15 cellular contexts compared by ENCODE assay signal in the genomic region with DNA sequence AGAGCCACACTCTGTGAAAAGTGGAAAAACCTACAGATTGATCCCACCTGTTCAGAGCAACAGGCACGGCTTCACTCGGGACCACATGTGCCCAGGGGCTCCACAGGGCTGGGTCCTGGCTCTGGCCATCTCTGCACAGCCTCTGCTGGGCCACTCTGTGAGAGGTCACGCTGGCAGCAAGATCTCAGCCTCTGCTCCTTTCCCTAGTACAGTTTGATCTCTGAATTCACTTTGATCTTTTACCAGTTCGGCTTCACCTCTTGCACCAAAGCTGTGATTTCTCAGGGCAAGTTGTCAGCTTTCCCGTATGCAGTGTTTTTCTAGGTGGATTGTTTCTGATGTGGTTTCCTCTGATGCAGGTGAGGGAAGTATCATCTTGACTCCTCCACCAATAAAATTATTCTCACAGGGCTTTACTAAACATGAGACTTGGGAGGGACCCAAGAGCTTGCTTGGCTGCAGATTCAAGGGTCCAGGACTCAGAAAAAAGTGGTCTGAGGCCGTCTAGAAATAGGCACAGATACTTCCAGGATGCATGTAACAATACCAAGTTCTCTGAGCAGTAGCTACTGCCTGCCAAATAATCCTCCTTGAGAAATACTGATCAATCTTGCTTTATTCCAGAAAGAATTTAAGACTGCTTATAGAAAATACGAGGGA.
A peak's percentile ranks its signal among the peaks of the same experiment; 100 is the strongest.
DNase-seq lines count a peak whose midpoint lies in the region; ATAC-seq and TF ChIP-seq lines count a peak whose summit lies in the region.
"Had no signal": no experiment of that assay in that cellular context is flagged by ENCODE, and none has a peak within 500 bp of the region (broad histone marks: within the 10 kb centered on the region; RNA-seq: fewer than 3 reads in every experiment).

No MANE protein-coding gene starts in this region.

- peak; percentile 12 for DNase-seq in activated gamma-delta T cell treated with Interleukin-2 at 50 U/mL for 16 hours
- no peak for DNase-seq in activated gamma-delta T cell (lab: John Stamatoyannopoulos, UW)
- peak; percentile 37 for DNase-seq in MM.1S
- peak; percentile 88 for DNase-seq in central memory CD4-positive, alpha-beta T cell
- peak; percentile 4 for DNase-seq in stimulated activated naive CD4-positive, alpha-beta T cell treated with Interleukin-2 at 50 U/mL for 16 hours (lab: John Stamatoyannopoulos, UW)
- no peak for DNase-seq in foreskin fibroblast
- no peak for DNase-seq in coronary artery (ENCODE audit: low spot score)
- DNase-seq: body of pancreas, GF-D8, H9, islet precursor cell, NCI-H1417, NCI-H2171, retina had no signal

- TF ChIP-seq CTCF in MM.1S (IDR thresholded peaks at IDR 0.05; ENCODE audit: low read length) (no peak), foreskin fibroblast (IDR thresholded peaks at IDR 0.05; ENCODE audit: low read depth, low read length) (no peak), coronary artery (IDR thresholded peaks at IDR 0.05) (no peak)

- H3K4me1 ChIP-seq in MM.1S (ENCODE audit: low read length), result no peaks in the 10 kb centered on the region
- H3K4me1 ChIP-seq: body of pancreas had no signal

- H3K9ac ChIP-seq in MM.1S (ENCODE audit: low read length), result no peak overlapping the region

- H4K20me1 ChIP-seq in MM.1S (ENCODE audit: insufficient read depth, low read length), result no peaks in the 10 kb centered on the region

- no peaks in the 10 kb centered on the region for H3K9me2 ChIP-seq in MM.1S (replicated peaks; ENCODE audit: insufficient read depth, low read length)

- H3K27ac ChIP-seq in MM.1S (ENCODE audit: low read length) (no peak overlapping the region), coronary artery (no peak overlapping the region)
- H3K27ac ChIP-seq: body of pancreas had no signal

- H3K27me3 ChIP-seq in MM.1S (replicated peaks; ENCODE audit: insufficient read depth, low read length), result no peaks in the 10 kb centered on the region
- H3K27me3 ChIP-seq: body of pancreas had no signal

- ATAC-seq in GM21360 (IDR thresholded peaks at IDR 0.05; ENCODE audit: unreplicated experiment), result no peak
- ATAC-seq: body of pancreas had no signal

- H3K4me3 ChIP-seq in MM.1S (ENCODE audit: low read length) (no peak overlapping the region), foreskin fibroblast (ENCODE audit: low read depth in 1 of 2, low read length in 2 of 2) (no peak overlapping the region), coronary artery (no peak overlapping the region)
- H3K4me3 ChIP-seq: body of pancreas had no signal

- H2AFZ ChIP-seq in MM.1S (ENCODE audit: low read length), result no peak overlapping the region

- H3F3A ChIP-seq in MM.1S (ENCODE audit: insufficient read depth, low read length), result no peaks in the 10 kb centered on the region

- H3K4me2 ChIP-seq in MM.1S (ENCODE audit: low read depth, low read length), result no peak overlapping the region

- H3K9me3 ChIP-seq in MM.1S (replicated peaks; ENCODE audit: insufficient read depth, low read length), result no peaks in the 10 kb centered on the region
- H3K9me3 ChIP-seq: body of pancreas had no signal

- H3K36me3 ChIP-seq in MM.1S (replicated peaks; ENCODE audit: insufficient read depth, low read length), result no peaks in the 10 kb centered on the region

- H3K79me2 ChIP-seq in MM.1S (ENCODE audit: low read length), result no peaks in the 10 kb centered on the region

Comparison
In these comparisons a context has a peak if more than half of its experiments do, and no peak if none do; other contexts are left out.
1. DNase-seq: peak in activated gamma-delta T cell treated with Interleukin-2 at 50 U/mL for 16 hours (single experiment), MM.1S (single experiment), central memory CD4-positive, alpha-beta T cell (single experiment) and stimulated activated naive CD4-positive, alpha-beta T cell treated with Interleukin-2 at 50 U/mL for 16 hours (single experiment); none in activated gamma-delta T cell (single experiment), foreskin fibroblast (0 of 2) and coronary artery (single experiment).